In the genomic region with DNA sequence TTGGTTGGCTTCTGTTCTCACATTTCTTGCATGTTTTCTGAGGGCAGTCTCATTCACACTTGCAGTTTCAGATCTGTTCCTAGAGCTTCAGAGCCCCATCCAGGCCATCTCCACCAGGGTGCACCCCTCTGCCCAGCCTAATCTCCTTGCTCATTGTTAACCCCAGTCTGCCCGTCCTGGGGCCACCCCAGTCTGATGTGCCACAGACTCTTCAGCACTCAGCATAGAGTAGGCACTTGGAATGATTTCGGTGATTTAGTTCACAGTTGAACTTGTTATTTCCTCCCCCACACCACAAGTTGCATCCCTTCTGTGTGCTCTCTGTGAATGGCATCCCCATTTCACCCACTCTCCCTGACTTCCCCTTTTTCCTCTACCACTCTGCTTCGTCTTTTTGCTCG, we compare ENCODE assay signal across 9 cellular contexts. TPM values are rescaled to one million over a fixed set of nuclear protein-coding genes. Genes with fewer than 3 reads are reported as not detected.
DNase-seq lines count a peak whose midpoint lies in the region; ATAC-seq lines count a peak whose summit lies in the region.
"Had no signal": no experiment of that assay in that cellular context is flagged by ENCODE, and none has a peak within 500 bp of the region (broad histone marks: within the 10 kb centered on the region; RNA-seq: fewer than 3 reads in every experiment).

No MANE protein-coding gene starts in this region.

- H3K4me1 Mint-ChIP-seq in natural killer cell treated with Interleukin-12 subunit alpha and Interleukin-12 subunit beta and Interleukin-15 and Interleukin-18, amount 100 ng/mL, for 72 hours (ENCODE audit: low read depth in 2 of 2): peaks cover 37 to 41% of the 10 kb centered on the region in 2 donors
- H3K4me1 Mint-ChIP-seq in T-cell: peaks cover 30 to 49% (median 42%) of the 10 kb centered on the region in 3 donors

- no peaks in the 10 kb centered on the region for H3K9me3 Mint-ChIP-seq in natural killer cell treated with Interleukin-12 subunit alpha and Interleukin-12 subunit beta and Interleukin-15 and Interleukin-18, amount 100 ng/mL, for 72 hours
- no peaks in the 10 kb centered on the region for H3K9me3 Mint-ChIP-seq in T-cell

- CTCF ChIA-PET in T-cell (lab: Charles Lee): no interaction called here

- H3K27ac Mint-ChIP-seq in natural killer cell treated with Interleukin-12 subunit alpha and Interleukin-12 subunit beta and Interleukin-15 and Interleukin-18, amount 100 ng/mL, for 72 hours: peak overlapping the region; percentile 2 to 11
- no peak overlapping the region for H3K27ac Mint-ChIP-seq in T-cell

- H3K4me3 Mint-ChIP-seq in natural killer cell treated with Interleukin-12 subunit alpha and Interleukin-12 subunit beta and Interleukin-15 and Interleukin-18, amount 100 ng/mL, for 72 hours: peak overlapping the region; percentile 80
- no peak overlapping the region for H3K4me3 Mint-ChIP-seq in T-cell

- ATAC-seq in GM18517 (IDR thresholded peaks at IDR 0.05; ENCODE audit: unreplicated experiment) (peak; percentile 86), T-cell (replicated peaks in 1 of 4) (no peak)
- ATAC-seq in natural killer cell treated with Interleukin-12 subunit alpha and Interleukin-12 subunit beta and Interleukin-15 and Interleukin-18, amount 100 ng/mL, for 72 hours: peak; percentile 89 to 90

- H3K36me3 Mint-ChIP-seq in natural killer cell treated with Interleukin-12 subunit alpha and Interleukin-12 subunit beta and Interleukin-15 and Interleukin-18, amount 100 ng/mL, for 72 hours: no peaks in the 10 kb centered on the region
- H3K36me3 Mint-ChIP-seq in T-cell: peaks cover 18% of the 10 kb centered on the region

- H3K27me3 Mint-ChIP-seq in natural killer cell treated with Interleukin-12 subunit alpha and Interleukin-12 subunit beta and Interleukin-15 and Interleukin-18, amount 100 ng/mL, for 72 hours: no peaks in the 10 kb centered on the region
- no peaks in the 10 kb centered on the region for H3K27me3 Mint-ChIP-seq in T-cell

- POLR2A ChIA-PET in T-cell (lab: Charles Lee): no interaction called here

- DNase-seq in HCEC 1CT (peak; percentile 0), Kasumi-1 (lab: John Stamatoyannopoulos, UW) (peak; percentile 97), T-cell (no peak), COR-L47 (lab: John Stamatoyannopoulos, UW) (no peak), NCI-H1417 treated with DMSO at 0.1 percent for 48 hours (lab: John Stamatoyannopoulos, UW) (no peak), cerebellum (ENCODE audit: low spot score) (no peak)
- no peak for DNase-seq in natural killer cell treated with Interleukin-12 subunit alpha and Interleukin-12 subunit beta and Interleukin-15 and Interleukin-18, amount 100 ng/mL, for 72 hours (ENCODE audit: low spot score)
- DNase-seq: left cardiac atrium had no signal

RNA-seq across cellular contexts. Expression of a gene that starts 41.3 kb away (rescaled TPM):
- 10 to 100 TPM; 35.2 to 55.1 TPM for total RNA-seq in natural killer cell treated with Interleukin-12 subunit alpha and Interleukin-12 subunit beta and Interleukin-15 and Interleukin-18, amount 100 ng/mL, for 72 hours
- total RNA-seq in T-cell (10 to 100 TPM; 17.9 to 22.5 (median 20.3) TPM), cerebellum (22.8 TPM)

Comparison
In these comparisons a context has a peak if more than half of its experiments do, and no peak if none do; other contexts are left out.
1. ATAC-seq: peak in GM18517 (single experiment) and natural killer cell treated with Interleukin-12 subunit alpha and Interleukin-12 subunit beta and Interleukin-15 and Interleukin-18, amount 100 ng/mL, for 72 hours (2 of 2); none in T-cell (0 of 4).
2. DNase-seq: peak in HCEC 1CT (single experiment) and Kasumi-1 (2 of 2); none in natural killer cell treated with Interleukin-12 subunit alpha and Interleukin-12 subunit beta and Interleukin-15 and Interleukin-18, amount 100 ng/mL, for 72 hours (single experiment), T-cell (0 of 34), COR-L47 (single experiment), NCI-H1417 treated with DMSO at 0.1 percent for 48 hours (single experiment) and cerebellum (single experiment).
3. H3K27ac Mint-ChIP-seq: peak in natural killer cell treated with Interleukin-12 subunit alpha and Interleukin-12 subunit beta and Interleukin-15 and Interleukin-18, amount 100 ng/mL, for 72 hours (2 of 2); none in T-cell (0 of 2).